ENCODE assay signal across 8 cellular contexts in genomic region chr1:78617615-78618026, GRCh38. TPM values are rescaled to one million over a fixed set of nuclear protein-coding genes. Genes with fewer than 3 reads are reported as not detected.
DNase-seq lines count a peak whose midpoint lies in the region; ATAC-seq lines count a peak whose summit lies in the region.

No MANE protein-coding gene starts in this region.

- ATAC-seq in GM19043 (IDR thresholded peaks at IDR 0.05; ENCODE audit: low read depth, unreplicated experiment) (peak; percentile 38), HG03342 (IDR thresholded peaks at IDR 0.05; ENCODE audit: unreplicated experiment) (peak; percentile 40)

- DNase-seq in C1 segment of cervical spinal cord (lab: John Stamatoyannopoulos, UW), result peak in 11 of 14 donors; percentile 10 to 80 (median 64)
- DNase-seq in NCI-H524 (lab: John Stamatoyannopoulos, UW), result peak; percentile 84 to 87
- peak; percentile 48 to 56 for DNase-seq in activated CD4-positive, alpha-beta T cell treated with anti-CD3 and anti-CD28 coated beads for 4 hours
- peak; percentile 57 for DNase-seq in ecto neural progenitor cell (ENCODE audit: low spot score)
- peak; percentile 86 to 89 for DNase-seq in lung microvascular endothelial cell (ENCODE audit: low read depth in 2 of 2)
- peak; percentile 7 to 13 for DNase-seq in stimulated activated CD8-positive, alpha-beta memory T cell treated with anti-CD3 and anti-CD28 coated beads, Interleukin-4, amount 100 ng/mL, for 4 hours (ENCODE audit: low read depth in 2 of 2, low spot score in 1 of 2)

RNA-seq across cellular contexts. Expression of gene IFI44L, which starts 2.6 kb away (rescaled TPM):
- total RNA-seq in lung microvascular endothelial cell, result under 0.01 and 0.44 TPM in 2 replicates

RNA-seq across cellular contexts. Expression of gene IFI44, which starts 32.0 kb away (rescaled TPM):
- total RNA-seq in lung microvascular endothelial cell, result 3.2 and 15.0 TPM in 2 replicates

Comparison
In these comparisons a context has a peak if more than half of its experiments do, and no peak if none do; other contexts are left out.
1. Peak in every context shown above with its lines: DNase-seq and ATAC-seq.
2. DNase-seq: peak in every context shown above with its lines; median percentile 88 in lung microvascular endothelial cell; 86 in NCI-H524; 64 in C1 segment of cervical spinal cord; 57 in ecto neural progenitor cell; 52 in activated CD4-positive, alpha-beta T cell treated with anti-CD3 and anti-CD28 coated beads for 4 hours; 10 in stimulated activated CD8-positive, alpha-beta memory T cell treated with anti-CD3 and anti-CD28 coated beads, Interleukin-4, amount 100 ng/mL, for 4 hours.